Comparison of ENCODE assay signal across 33 cellular contexts in genomic region chr13:31918707-31919106, GRCh38.
"Had no signal": no experiment of that assay in that cellular context is flagged by ENCODE, and none has a peak within 500 bp of the region (broad histone marks: within the 10 kb centered on the region; RNA-seq: fewer than 3 reads in every experiment).

No MANE protein-coding gene starts in this region.

- H3K27ac Mint-ChIP-seq: activated B cell treated with CpG ODN at 0.5 μM for 24 hours; activated CD8-positive, alpha-beta T cell treated with anti-CD3 and anti-CD28 coated beads for 36 hours; activated naive CD4-positive, alpha-beta T cell treated with anti-CD3 and anti-CD28 coated beads, Interleukin-2, amount 10 ng/mL, durations not matched to agents 7 days and 5 days; activated naive CD4-positive, alpha-beta T cell treated with anti-CD3 and anti-CD28 coated beads, Interleukin-2, amount 50 U/mL, for 72 hours; activated naive CD8-positive, alpha-beta T cell treated with anti-CD3 and anti-CD28 coated beads, Interleukin-2, amount 10 ng/mL, durations not matched to agents 7 days and 5 days; brain; effector memory CD8-positive, alpha-beta T cell; T-cell; T-helper 1 cell treated with Interleukin-12 subunit alpha and Interleukin-12 subunit beta and Interleukin-4 antibody, amounts not matched to agents 30 μg/mL and 1 μg/mL, for 36 hours; T-helper 2 cell treated with Interferon-gamma antibody and Interleukin-4, amounts not matched to agents 5 μg/mL and 100 μg/mL, for 36 hours had no signal

- H3K4me1 ChIP-seq: ascending aorta, breast epithelium, esophagus muscularis mucosa, foreskin keratinocyte, gastrocnemius medialis had no signal

- H3K9me3 ChIP-seq: ascending aorta, breast epithelium, esophagus muscularis mucosa, gastrocnemius medialis, heart left ventricle had no signal

- H3K4me3 Mint-ChIP-seq: activated B cell treated with CpG ODN at 0.5 μM for 24 hours; activated CD8-positive, alpha-beta T cell treated with anti-CD3 and anti-CD28 coated beads for 36 hours; activated naive CD4-positive, alpha-beta T cell treated with anti-CD3 and anti-CD28 coated beads, Interleukin-2, amount 10 ng/mL, durations not matched to agents 7 days and 5 days; activated naive CD8-positive, alpha-beta T cell treated with anti-CD3 and anti-CD28 coated beads, Interleukin-2, amount 10 ng/mL, durations not matched to agents 7 days and 5 days; activated T-cell treated with anti-CD3 and anti-CD28 coated beads, Interleukin-2, amount 50 U/mL, for 4 hours; brain; effector memory CD8-positive, alpha-beta T cell; T-cell; T-helper 1 cell treated with Interleukin-12 subunit alpha and Interleukin-12 subunit beta and Interleukin-4 antibody, amounts not matched to agents 30 μg/mL and 1 μg/mL, for 36 hours; T-helper 2 cell treated with Interferon-gamma antibody and Interleukin-4, amounts not matched to agents 5 μg/mL and 100 μg/mL, for 36 hours had no signal

- H3K36me3 ChIP-seq: ascending aorta, breast epithelium, cardiac muscle cell, esophagus muscularis mucosa, gastrocnemius medialis, WERI-Rb-1 had no signal

- DNase-seq: activated B cell treated with CpG ODN at 0.5 μM for 24 hours; activated CD4-positive, alpha-beta T cell treated with anti-CD3 and anti-CD28 coated beads for 48 hours; activated CD4-positive, alpha-beta T cell treated with anti-CD3 and anti-CD28 coated beads, Interleukin-2, amount 50 U/mL, for 1 hour; activated CD4-positive, alpha-beta T cell treated with anti-CD3 and anti-CD28 coated beads, Interleukin-2, amount 50 U/mL, for 48 hours; activated CD8-positive, alpha-beta memory T cell treated with anti-CD3 and anti-CD28 coated beads for 24 hours; activated CD8-positive, alpha-beta T cell treated with anti-CD3 and anti-CD28 coated beads for 36 hours; activated gamma-delta T cell; activated naive CD4-positive, alpha-beta T cell; activated naive CD4-positive, alpha-beta T cell treated with anti-CD3 and anti-CD28 coated beads, Interleukin-2, amount 10 ng/mL, durations not matched to agents 7 days and 5 days; activated naive CD8-positive, alpha-beta T cell treated with anti-CD3 and anti-CD28 coated beads, Interleukin-2, amount 10 ng/mL, durations not matched to agents 7 days and 5 days; activated T-cell treated with anti-CD3 and anti-CD28 coated beads, Interleukin-2, amount 50 U/mL, for 4 hours; central memory CD4-positive, alpha-beta T cell; cortex of kidney; dermis blood vessel endothelial cell; effector CD4-positive, alpha-beta T cell; effector memory CD8-positive, alpha-beta T cell; erythroblast; foreskin keratinocyte; gastrocnemius medialis; glutamatergic neuron; heart left ventricle; T-cell; T1000; WERI-Rb-1 had no signal

- H3K27me3 ChIP-seq: ascending aorta, breast epithelium, cardiac muscle cell, esophagus muscularis mucosa, foreskin keratinocyte, gastrocnemius medialis, heart left ventricle had no signal

- H3K4me3 ChIP-seq: ascending aorta, breast epithelium, cardiac muscle cell, esophagus muscularis mucosa, gastrocnemius medialis, heart left ventricle had no signal

- H3K27me3 Mint-ChIP-seq: activated B cell treated with CpG ODN at 0.5 μM for 24 hours; activated CD8-positive, alpha-beta T cell treated with anti-CD3 and anti-CD28 coated beads for 36 hours; brain had no signal

- H3K27ac ChIP-seq: ascending aorta, breast epithelium, cardiac muscle cell, esophagus muscularis mucosa, foreskin keratinocyte, gastrocnemius medialis, WERI-Rb-1 had no signal

- H3K9me3 Mint-ChIP-seq: activated B cell treated with CpG ODN at 0.5 μM for 24 hours; activated CD8-positive, alpha-beta T cell treated with anti-CD3 and anti-CD28 coated beads for 36 hours; activated naive CD4-positive, alpha-beta T cell treated with anti-CD3 and anti-CD28 coated beads, Interleukin-2, amount 10 ng/mL, durations not matched to agents 7 days and 5 days; activated naive CD4-positive, alpha-beta T cell treated with anti-CD3 and anti-CD28 coated beads, Interleukin-2, amount 50 U/mL, for 72 hours; activated naive CD8-positive, alpha-beta T cell treated with anti-CD3 and anti-CD28 coated beads, Interleukin-2, amount 10 ng/mL, durations not matched to agents 7 days and 5 days; activated T-cell treated with anti-CD3 and anti-CD28 coated beads, Interleukin-2, amount 50 U/mL, for 4 hours; brain; effector memory CD8-positive, alpha-beta T cell; T-cell; T-helper 1 cell treated with Interleukin-12 subunit alpha and Interleukin-12 subunit beta and Interleukin-4 antibody, amounts not matched to agents 30 μg/mL and 1 μg/mL, for 36 hours; T-helper 2 cell treated with Interferon-gamma antibody and Interleukin-4, amounts not matched to agents 5 μg/mL and 100 μg/mL, for 36 hours had no signal

- H3K36me3 Mint-ChIP-seq: activated naive CD4-positive, alpha-beta T cell treated with anti-CD3 and anti-CD28 coated beads, Interleukin-2, amount 10 ng/mL, durations not matched to agents 7 days and 5 days; activated naive CD4-positive, alpha-beta T cell treated with anti-CD3 and anti-CD28 coated beads, Interleukin-2, amount 50 U/mL, for 72 hours; activated naive CD8-positive, alpha-beta T cell treated with anti-CD3 and anti-CD28 coated beads, Interleukin-2, amount 10 ng/mL, durations not matched to agents 7 days and 5 days; brain; T-cell had no signal

- ATAC-seq: activated CD4-positive, CD25-positive, alpha-beta regulatory T cell treated with anti-CD3 and anti-CD28 coated beads, Interleukin-2, amount 50 U/mL, for 24 hours; activated CD8-positive, alpha-beta T cell treated with anti-CD3 and anti-CD28 coated beads for 36 hours; activated naive CD4-positive, alpha-beta T cell treated with anti-CD3 and anti-CD28 coated beads, Interleukin-2, amount 50 U/mL, for 72 hours; activated T-cell treated with anti-CD3 and anti-CD28 coated beads, Interleukin-2, amount 50 U/mL, for 4 hours; effector memory CD8-positive, alpha-beta T cell; foreskin keratinocyte; gastrocnemius medialis; heart left ventricle; T-cell had no signal
